In genomic region chr5:96065577-96066385, GRCh38 we compare ENCODE assay signal across 15 cellular contexts.
DNase-seq lines count a peak whose midpoint lies in the region; ATAC-seq, FAIRE-seq and TF ChIP-seq lines count a peak whose summit lies in the region.
"Had no signal": no experiment of that assay in that cellular context is flagged by ENCODE, and none has a peak within 500 bp of the region (broad histone marks: within the 10 kb centered on the region; RNA-seq: fewer than 3 reads in every experiment).

No MANE protein-coding gene starts in this region.

- no peak overlapping the region for H3K4me3 Mint-ChIP-seq in neural crest cell
- H3K4me3 Mint-ChIP-seq: central memory CD8-positive, alpha-beta T cell; IgD-negative memory B cell; memory B cell had no signal

- intact Hi-C loops in GM12878 (cut with micrococcal nuclease; ENCODE audit: unreplicated experiment), result no loop called here
- intact Hi-C loops in tibial artery (cut with DNase I; ENCODE audit: low total_unique reads), result no loop called here

- H3K4me1 ChIP-seq in GM12878 (ENCODE audit: control insufficient read depth, insufficient read depth, low read length), result peaks cover 5% of the 10 kb centered on the region
- peaks cover 0 to 23% (median 9%) of the 10 kb centered on the region in 4 donors for H3K4me1 ChIP-seq in tibial artery

- peak overlapping the region; percentile 37 for H2AFZ ChIP-seq in GM12878 (ENCODE audit: control insufficient read depth, low read depth, low read length)

- H3K79me2 ChIP-seq in GM12878 (ENCODE audit: control insufficient read depth, insufficient read depth, low read length), result no peaks in the 10 kb centered on the region

- TF ChIP-seq POLR2A in GM12878 (IDR thresholded peaks at IDR 0.05; ENCODE audit: low read depth, low read length), result no peak

- peaks cover 6% of the 10 kb centered on the region for H3K9me3 Mint-ChIP-seq in neural crest cell
- H3K9me3 Mint-ChIP-seq: central memory CD8-positive, alpha-beta T cell; IgD-negative memory B cell; memory B cell had no signal

- H3K4me1 Mint-ChIP-seq in neural crest cell, result peaks cover 20% of the 10 kb centered on the region
- H3K4me1 Mint-ChIP-seq: central memory CD8-positive, alpha-beta T cell; IgD-negative memory B cell; memory B cell had no signal

- in situ Hi-C loops in GM12878 (cut with MboI), result no loop called here

- no peak for TF ChIP-seq RAD21 in GM12878 (IDR thresholded peaks at IDR 0.05; ENCODE audit: insufficient read depth, low read depth, low read length)

- peak overlapping the region; percentile 4 for H3K27ac Mint-ChIP-seq in neural crest cell (ENCODE audit: unreplicated experiment)
- H3K27ac Mint-ChIP-seq: IgD-negative memory B cell, memory B cell had no signal

- H3K27me3 ChIP-seq in GM12878 (replicated peaks in 1 of 2; ENCODE audit: control insufficient read depth in 2 of 2, insufficient read depth in 2 of 2, low read length in 1 of 2), result no peaks in the 10 kb centered on the region
- no peaks in the 10 kb centered on the region for H3K27me3 ChIP-seq in tibial artery

- no peaks in the 10 kb centered on the region for H3K9me3 ChIP-seq in GM12878 (replicated peaks; ENCODE audit: control insufficient read depth, insufficient read depth, low read length)
- no peaks in the 10 kb centered on the region for H3K9me3 ChIP-seq in tibial artery

- H3K9ac ChIP-seq in GM12878 (ENCODE audit: control insufficient read depth, insufficient read depth, low read length), result no peak overlapping the region

- DNase-seq in NCI-H748 (lab: John Stamatoyannopoulos, UW; ENCODE audit: unreplicated experiment), result peak; percentile 4
- no peak for DNase-seq in NCI-H748 treated with DMSO at 0.1 percent for 48 hours (lab: John Stamatoyannopoulos, UW)
- DNase-seq in NCI-H2081 (lab: John Stamatoyannopoulos, UW), result peak; percentile 24 to 50
- DNase-seq in GM12878 (ENCODE audit: low read depth, low spot score), result no peak
- no peak for DNase-seq in neural crest cell (ENCODE audit: low read depth, low spot score)
- no peak for DNase-seq in tibial artery
- DNase-seq: DND-41, NCI-H526 had no signal

- no peak overlapping the region for H3K4me3 ChIP-seq in GM12878
- H3K4me3 ChIP-seq in tibial artery, result no peak overlapping the region

- peak; percentile 59 for ATAC-seq in GM12878
- ATAC-seq in GM21825 (IDR thresholded peaks at IDR 0.05; ENCODE audit: unreplicated experiment), result no peak
- ATAC-seq in HG02571 (IDR thresholded peaks at IDR 0.05; ENCODE audit: unreplicated experiment), result no peak

- CTCF ChIA-PET in GM12878 (lab: Yijun Ruan, JAX), result interaction anchor here (1.1 to 1.3 kb wide), 2 partner anchors 9 to 12 kb away, joined by 3 to 5 read pairs; no protein-coding TSS in a partner anchor

- TF ChIP-seq EP300 in GM12878 (IDR thresholded peaks at IDR 0.05; ENCODE audit: borderline replicate concordance in 1 of 2, control insufficient read depth in 1 of 2, low read depth in 2 of 2, low read length in 2 of 2), result no peak

- H3K36me3 ChIP-seq in GM12878 (ENCODE audit: control insufficient read depth in 2 of 2, insufficient read depth in 2 of 2, low read length in 1 of 2) (no peaks in the 10 kb centered on the region), tibial artery (no peaks in the 10 kb centered on the region)

- FAIRE-seq in GM12878 (lab: Jason Lieb, UNC), result no peak
- FAIRE-seq: A204.1, frontal cortex had no signal

- no TSS peak for BruUV-seq in GM12878 (replicated peaks; lab: Mats Ljungman, UMichigan)

- no peaks in the 10 kb centered on the region for H3K27me3 Mint-ChIP-seq in neural crest cell (ENCODE audit: low read depth)
- H3K27me3 Mint-ChIP-seq: central memory CD8-positive, alpha-beta T cell; IgD-negative memory B cell; memory B cell had no signal

- no peak for TF ChIP-seq CTCF in GM12878 (IDR thresholded peaks at IDR 0.05 in 2 of 3, conservative IDR thresholded peaks at IDR 0.05 in 1 of 3; ENCODE audit: control insufficient read depth in 2 of 3, extremely low read depth in 1 of 3, insufficient read depth in 1 of 3, low read depth in 3 of 3, low read length in 3 of 3)
- no peak for TF ChIP-seq CTCF in neural crest cell (conservative IDR thresholded peaks at IDR 0.05)
- TF ChIP-seq CTCF in tibial artery (IDR thresholded peaks at IDR 0.05), result no peak

- H3K36me3 Mint-ChIP-seq in neural crest cell (ENCODE audit: low read depth), result no peaks in the 10 kb centered on the region
- H3K36me3 Mint-ChIP-seq: IgD-negative memory B cell, memory B cell had no signal

- SMC1A ChIA-PET in GM12878 (lab: Charles Lee; ENCODE audit: uncharacterized antibody, unreplicated experiment), result interaction anchor here (0.6 to 3.4 kb wide), 7 partner anchors 9 to 91 kb away, joined by 3 to 17 read pairs (median 5); no protein-coding TSS in a partner anchor

- POLR2A ChIA-PET in GM12878 (lab: Charles Lee), result interaction anchor here (1.0 kb wide), 1 partner anchor 160 kb away, joined by 3 read pairs; no protein-coding TSS in a partner anchor

- no peaks in the 10 kb centered on the region for H4K20me1 ChIP-seq in GM12878 (ENCODE audit: control insufficient read depth, insufficient read depth)

- H3K4me2 ChIP-seq in GM12878 (ENCODE audit: control insufficient read depth, insufficient read depth), result no peak overlapping the region

- no peak overlapping the region for H3K27ac ChIP-seq in GM12878 (ENCODE audit: control insufficient read depth, insufficient read depth)
- no peak overlapping the region for H3K27ac ChIP-seq in tibial artery

- RAD21 ChIA-PET in GM12878 (lab: Charles Lee; ENCODE audit: unreplicated experiment), result interaction anchor here (0.7 kb wide), 1 partner anchor 1595 kb away, joined by 3 read pairs; no protein-coding TSS in a partner anchor

TF ChIP-seq in GM12878, 131 proteins besides CTCF, POLR2A, EP300 and RAD21:
- TF ChIP-seq POLR2AphosphoS5 (IDR thresholded peaks at IDR 0.05; ENCODE audit: low read length), result no peak
- TF ChIP-seq JUNB (IDR thresholded peaks at IDR 0.05), result no peak
- no peak for TF ChIP-seq RAD51 (IDR thresholded peaks at IDR 0.05)
- TF ChIP-seq, protein P1, sequence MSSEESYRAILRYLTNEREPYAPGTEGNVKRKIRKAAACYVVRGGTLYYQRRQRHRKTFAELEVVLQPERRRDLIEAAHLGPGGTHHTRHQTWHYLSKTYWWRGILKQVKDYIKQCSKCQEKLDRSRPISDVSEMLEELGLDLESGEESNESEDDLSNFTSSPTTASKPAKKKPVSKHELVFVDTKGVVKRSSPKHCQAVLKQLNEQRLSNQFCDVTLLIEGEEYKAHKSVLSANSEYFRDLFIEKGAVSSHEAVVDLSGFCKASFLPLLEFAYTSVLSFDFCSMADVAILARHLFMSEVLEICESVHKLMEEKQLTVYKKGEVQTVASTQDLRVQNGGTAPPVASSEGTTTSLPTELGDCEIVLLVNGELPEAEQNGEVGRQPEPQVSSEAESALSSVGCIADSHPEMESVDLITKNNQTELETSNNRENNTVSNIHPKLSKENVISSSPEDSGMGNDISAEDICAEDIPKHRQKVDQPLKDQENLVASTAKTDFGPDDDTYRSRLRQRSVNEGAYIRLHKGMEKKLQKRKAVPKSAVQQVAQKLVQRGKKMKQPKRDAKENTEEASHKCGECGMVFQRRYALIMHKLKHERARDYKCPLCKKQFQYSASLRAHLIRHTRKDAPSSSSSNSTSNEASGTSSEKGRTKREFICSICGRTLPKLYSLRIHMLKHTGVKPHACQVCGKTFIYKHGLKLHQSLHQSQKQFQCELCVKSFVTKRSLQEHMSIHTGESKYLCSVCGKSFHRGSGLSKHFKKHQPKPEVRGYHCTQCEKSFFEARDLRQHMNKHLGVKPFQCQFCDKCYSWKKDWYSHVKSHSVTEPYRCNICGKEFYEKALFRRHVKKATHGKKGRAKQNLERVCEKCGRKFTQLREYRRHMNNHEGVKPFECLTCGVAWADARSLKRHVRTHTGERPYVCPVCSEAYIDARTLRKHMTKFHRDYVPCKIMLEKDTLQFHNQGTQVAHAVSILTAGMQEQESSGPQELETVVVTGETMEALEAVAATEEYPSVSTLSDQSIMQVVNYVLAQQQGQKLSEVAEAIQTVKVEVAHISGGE (CRISPR knock-in tag; IDR thresholded peaks at IDR 0.05), result no peak
- no peak for TF ChIP-seq EGR1 (IDR thresholded peaks at IDR 0.05; ENCODE audit: borderline replicate concordance in 1 of 2, low read depth in 2 of 2, low read length in 2 of 2)
- no peak for TF ChIP-seq SREBF2 (IDR thresholded peaks at IDR 0.05; ENCODE audit: low read length)
- TF ChIP-seq SIX5 (IDR thresholded peaks at IDR 0.05; ENCODE audit: low read depth, low read length, severe bottlenecking), result no peak
- TF ChIP-seq NFXL1 (IDR thresholded peaks at IDR 0.05; ENCODE audit: borderline replicate concordance), result no peak
- TF ChIP-seq BACH1 (IDR thresholded peaks at IDR 0.05; ENCODE audit: borderline replicate concordance), result no peak
- no peak for TF ChIP-seq YBX1 (IDR thresholded peaks at IDR 0.05)
TF ChIP-seq in GM12878: peak in this region for 0.

Comparison
In these comparisons a context has a peak if more than half of its experiments do, and no peak if none do; other contexts are left out.
1. DNase-seq: peak in NCI-H748 (single experiment) and NCI-H2081 (2 of 2); none in NCI-H748 treated with DMSO at 0.1 percent for 48 hours (single experiment), GM12878 (single experiment), neural crest cell (single experiment) and tibial artery (0 of 2).